1 cellular context compared by ENCODE assay signal in the genomic region with DNA sequence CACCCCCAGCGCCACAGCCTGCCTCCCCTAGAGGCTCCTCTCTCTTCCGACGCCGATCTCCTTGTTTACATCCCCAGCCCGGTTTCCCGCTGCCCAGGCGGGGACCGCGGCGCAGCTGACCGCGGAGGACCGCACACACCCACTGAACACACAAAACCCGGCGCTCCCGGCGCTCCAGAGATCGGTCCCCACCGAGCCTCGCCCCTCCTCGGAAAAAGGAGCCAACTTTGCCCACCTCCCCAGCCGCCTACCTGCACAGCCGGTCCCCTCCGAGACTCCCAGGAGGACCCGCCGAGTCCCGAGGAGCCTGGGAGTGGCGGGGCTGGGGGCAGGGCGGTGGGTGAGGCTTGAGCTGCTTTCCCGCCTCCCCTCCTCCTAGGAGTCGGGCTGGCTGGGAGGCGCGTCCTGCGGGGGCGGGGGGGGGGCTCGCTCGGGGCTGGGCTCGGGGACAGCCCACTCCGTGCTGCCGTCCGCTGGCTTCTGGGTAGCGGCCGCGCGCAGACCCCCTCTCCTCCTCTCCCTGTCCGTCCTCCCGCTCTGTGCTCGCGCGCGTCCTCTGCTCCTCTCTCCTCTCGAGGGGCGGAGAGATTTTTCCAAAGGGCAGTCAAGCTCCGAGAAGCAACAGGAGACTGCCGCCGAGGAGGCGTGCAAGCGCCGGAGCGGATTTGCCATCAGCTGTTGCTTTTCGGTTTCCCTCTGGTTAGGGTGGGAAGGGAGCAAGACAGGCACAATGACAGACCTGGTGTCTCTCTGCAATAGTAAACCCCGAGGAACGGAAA.
A peak's percentile ranks its signal among the peaks of the same experiment; 100 is the strongest.
TF ChIP-seq lines count a peak whose summit lies in the region.

A gene with protein sequence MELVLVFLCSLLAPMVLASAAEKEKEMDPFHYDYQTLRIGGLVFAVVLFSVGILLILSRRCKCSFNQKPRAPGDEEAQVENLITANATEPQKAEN (minus strand): TSS at position 318 of the 779 bp plus-strand sequence. CDS start 33,882 bp downstream, outside the sequence.

TF ChIP-seq in HEK293, 187 proteins besides CTCF, POLR2A, EP300 and RAD21 (continued from another document and continues in another):
- TF ChIP-seq, protein P1, sequence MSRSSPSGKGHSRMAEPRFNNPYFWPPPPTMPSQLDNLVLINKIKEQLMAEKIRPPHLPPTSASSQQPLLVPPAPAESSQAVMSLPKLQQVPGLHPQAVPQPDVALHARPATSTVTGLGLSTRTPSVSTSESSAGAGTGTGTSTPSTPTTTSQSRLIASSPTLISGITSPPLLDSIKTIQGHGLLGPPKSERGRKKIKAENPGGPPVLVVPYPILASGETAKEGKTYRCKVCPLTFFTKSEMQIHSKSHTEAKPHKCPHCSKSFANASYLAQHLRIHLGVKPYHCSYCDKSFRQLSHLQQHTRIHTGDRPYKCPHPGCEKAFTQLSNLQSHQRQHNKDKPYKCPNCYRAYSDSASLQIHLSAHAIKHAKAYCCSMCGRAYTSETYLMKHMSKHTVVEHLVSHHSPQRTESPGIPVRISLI (tag by site-specific recombination; IDR thresholded peaks at IDR 0.05), result no peak
- no peak for TF ChIP-seq RBAK (tag by site-specific recombination; IDR thresholded peaks at IDR 0.05)
- TF ChIP-seq ZNF529 (tag by site-specific recombination; IDR thresholded peaks at IDR 0.05; ENCODE audit: insufficient replicate concordance), result no peak
- TF ChIP-seq, protein P2, sequence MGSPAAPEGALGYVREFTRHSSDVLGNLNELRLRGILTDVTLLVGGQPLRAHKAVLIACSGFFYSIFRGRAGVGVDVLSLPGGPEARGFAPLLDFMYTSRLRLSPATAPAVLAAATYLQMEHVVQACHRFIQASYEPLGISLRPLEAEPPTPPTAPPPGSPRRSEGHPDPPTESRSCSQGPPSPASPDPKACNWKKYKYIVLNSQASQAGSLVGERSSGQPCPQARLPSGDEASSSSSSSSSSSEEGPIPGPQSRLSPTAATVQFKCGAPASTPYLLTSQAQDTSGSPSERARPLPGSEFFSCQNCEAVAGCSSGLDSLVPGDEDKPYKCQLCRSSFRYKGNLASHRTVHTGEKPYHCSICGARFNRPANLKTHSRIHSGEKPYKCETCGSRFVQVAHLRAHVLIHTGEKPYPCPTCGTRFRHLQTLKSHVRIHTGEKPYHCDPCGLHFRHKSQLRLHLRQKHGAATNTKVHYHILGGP (tag by site-specific recombination; IDR thresholded peaks at IDR 0.05), result no peak
- no peak for TF ChIP-seq ZNF549 (tag by site-specific recombination; IDR thresholded peaks at IDR 0.05)
- no peak for TF ChIP-seq ZNF114 (tag by site-specific recombination; IDR thresholded peaks at IDR 0.05)
- TF ChIP-seq KLF10 (tag by site-specific recombination; IDR thresholded peaks at IDR 0.05), result peak; percentile 88
- no peak for TF ChIP-seq ZNF624 (tag by site-specific recombination; IDR thresholded peaks at IDR 0.05)
- TF ChIP-seq TRIM28 (IDR thresholded peaks at IDR 0.05; ENCODE audit: borderline replicate concordance, low read length), result no peak
- TF ChIP-seq ZNF19 (tag by site-specific recombination; IDR thresholded peaks at IDR 0.05; ENCODE audit: low read depth), result no peak
- TF ChIP-seq KLF8 (tag by site-specific recombination; IDR thresholded peaks at IDR 0.05), result peak; percentile 41; the same call in 1 of the 2 replicates
- peak; percentile 35; the same call in 1 of the 2 replicates for TF ChIP-seq SP2 (tag by site-specific recombination; IDR thresholded peaks at IDR 0.05)
- no peak for TF ChIP-seq ZNF530 (tag by site-specific recombination; IDR thresholded peaks at IDR 0.05; ENCODE audit: low read depth)
- TF ChIP-seq ZNF585B (tag by site-specific recombination; IDR thresholded peaks at IDR 0.05), result no peak
- no peak for TF ChIP-seq ZNF600 (tag by site-specific recombination; IDR thresholded peaks at IDR 0.05)
- no peak for TF ChIP-seq YY2 (tag by site-specific recombination; IDR thresholded peaks at IDR 0.05)
- no peak for TF ChIP-seq OVOL3 (tag by site-specific recombination; IDR thresholded peaks at IDR 0.05)
- no peak for TF ChIP-seq ZNF48 (tag by site-specific recombination; IDR thresholded peaks at IDR 0.05)
- TF ChIP-seq ZNF133 (tag by site-specific recombination; IDR thresholded peaks at IDR 0.05), result no peak
- TF ChIP-seq SALL2 (tag by site-specific recombination; IDR thresholded peaks at IDR 0.05; ENCODE audit: borderline replicate concordance), result no peak
- no peak for TF ChIP-seq ZNF239 (tag by site-specific recombination; IDR thresholded peaks at IDR 0.05)
- 0 out of 2 replicates have a peak, but pooled peaks have one; percentile 16 for TF ChIP-seq ZBTB17 (tag by site-specific recombination; IDR thresholded peaks at IDR 0.05)
- TF ChIP-seq, protein P3, sequence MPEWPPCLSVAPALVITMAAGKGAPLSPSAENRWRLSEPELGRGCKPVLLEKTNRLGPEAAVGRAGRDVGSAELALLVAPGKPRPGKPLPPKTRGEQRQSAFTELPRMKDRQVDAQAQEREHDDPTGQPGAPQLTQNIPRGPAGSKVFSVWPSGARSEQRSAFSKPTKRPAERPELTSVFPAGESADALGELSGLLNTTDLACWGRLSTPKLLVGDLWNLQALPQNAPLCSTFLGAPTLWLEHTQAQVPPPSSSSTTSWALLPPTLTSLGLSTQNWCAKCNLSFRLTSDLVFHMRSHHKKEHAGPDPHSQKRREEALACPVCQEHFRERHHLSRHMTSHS (tag by site-specific recombination; IDR thresholded peaks at IDR 0.05), result no peak
- peak; percentile 58 for TF ChIP-seq ZNF341 (tag by site-specific recombination; IDR thresholded peaks at IDR 0.05; ENCODE audit: low read depth)
- TF ChIP-seq, protein P4, sequence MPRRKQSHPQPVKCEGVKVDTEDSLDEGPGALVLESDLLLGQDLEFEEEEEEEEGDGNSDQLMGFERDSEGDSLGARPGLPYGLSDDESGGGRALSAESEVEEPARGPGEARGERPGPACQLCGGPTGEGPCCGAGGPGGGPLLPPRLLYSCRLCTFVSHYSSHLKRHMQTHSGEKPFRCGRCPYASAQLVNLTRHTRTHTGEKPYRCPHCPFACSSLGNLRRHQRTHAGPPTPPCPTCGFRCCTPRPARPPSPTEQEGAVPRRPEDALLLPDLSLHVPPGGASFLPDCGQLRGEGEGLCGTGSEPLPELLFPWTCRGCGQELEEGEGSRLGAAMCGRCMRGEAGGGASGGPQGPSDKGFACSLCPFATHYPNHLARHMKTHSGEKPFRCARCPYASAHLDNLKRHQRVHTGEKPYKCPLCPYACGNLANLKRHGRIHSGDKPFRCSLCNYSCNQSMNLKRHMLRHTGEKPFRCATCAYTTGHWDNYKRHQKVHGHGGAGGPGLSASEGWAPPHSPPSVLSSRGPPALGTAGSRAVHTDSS (tag by site-specific recombination; IDR thresholded peaks at IDR 0.05), result no peak
- no peak for TF ChIP-seq ZNF350 (tag by site-specific recombination; IDR thresholded peaks at IDR 0.05)
- no peak for TF ChIP-seq ZNF660 (tag by site-specific recombination; IDR thresholded peaks at IDR 0.05)
- no peak for TF ChIP-seq ZNF140 (tag by site-specific recombination; IDR thresholded peaks at IDR 0.05)
- TF ChIP-seq, protein P5, sequence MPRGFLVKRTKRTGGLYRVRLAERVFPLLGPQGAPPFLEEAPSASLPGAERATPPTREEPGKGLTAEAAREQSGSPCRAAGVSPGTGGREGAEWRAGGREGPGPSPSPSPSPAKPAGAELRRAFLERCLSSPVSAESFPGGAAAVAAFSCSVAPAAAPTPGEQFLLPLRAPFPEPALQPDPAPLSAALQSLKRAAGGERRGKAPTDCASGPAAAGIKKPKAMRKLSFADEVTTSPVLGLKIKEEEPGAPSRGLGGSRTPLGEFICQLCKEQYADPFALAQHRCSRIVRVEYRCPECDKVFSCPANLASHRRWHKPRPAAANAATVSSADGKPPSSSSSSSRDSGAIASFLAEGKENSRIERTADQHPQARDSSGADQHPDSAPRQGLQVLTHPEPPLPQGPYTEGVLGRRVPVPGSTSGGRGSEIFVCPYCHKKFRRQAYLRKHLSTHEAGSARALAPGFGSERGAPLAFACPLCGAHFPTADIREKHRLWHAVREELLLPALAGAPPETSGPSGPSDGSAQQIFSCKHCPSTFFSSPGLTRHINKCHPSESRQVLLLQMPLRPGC (tag by site-specific recombination; IDR thresholded peaks at IDR 0.05), result no peak
- TF ChIP-seq, protein P6, sequence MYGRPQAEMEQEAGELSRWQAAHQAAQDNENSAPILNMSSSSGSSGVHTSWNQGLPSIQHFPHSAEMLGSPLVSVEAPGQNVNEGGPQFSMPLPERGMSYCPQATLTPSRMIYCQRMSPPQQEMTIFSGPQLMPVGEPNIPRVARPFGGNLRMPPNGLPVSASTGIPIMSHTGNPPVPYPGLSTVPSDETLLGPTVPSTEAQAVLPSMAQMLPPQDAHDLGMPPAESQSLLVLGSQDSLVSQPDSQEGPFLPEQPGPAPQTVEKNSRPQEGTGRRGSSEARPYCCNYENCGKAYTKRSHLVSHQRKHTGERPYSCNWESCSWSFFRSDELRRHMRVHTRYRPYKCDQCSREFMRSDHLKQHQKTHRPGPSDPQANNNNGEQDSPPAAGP (tag by site-specific recombination; IDR thresholded peaks at IDR 0.05), result peak; percentile 40
- no peak for TF ChIP-seq ZXDB (tag by site-specific recombination; IDR thresholded peaks at IDR 0.05)
- TF ChIP-seq KLF9 (tag by site-specific recombination; IDR thresholded peaks at IDR 0.05; ENCODE audit: low read depth), result peak; percentile 70
- no peak for TF ChIP-seq ZNF202 (tag by site-specific recombination; IDR thresholded peaks at IDR 0.05; ENCODE audit: borderline replicate concordance)
- TF ChIP-seq HOXA7 (CRISPR knock-in tag; IDR thresholded peaks at IDR 0.05; ENCODE audit: borderline replicate concordance), result no peak
- TF ChIP-seq, protein P7, sequence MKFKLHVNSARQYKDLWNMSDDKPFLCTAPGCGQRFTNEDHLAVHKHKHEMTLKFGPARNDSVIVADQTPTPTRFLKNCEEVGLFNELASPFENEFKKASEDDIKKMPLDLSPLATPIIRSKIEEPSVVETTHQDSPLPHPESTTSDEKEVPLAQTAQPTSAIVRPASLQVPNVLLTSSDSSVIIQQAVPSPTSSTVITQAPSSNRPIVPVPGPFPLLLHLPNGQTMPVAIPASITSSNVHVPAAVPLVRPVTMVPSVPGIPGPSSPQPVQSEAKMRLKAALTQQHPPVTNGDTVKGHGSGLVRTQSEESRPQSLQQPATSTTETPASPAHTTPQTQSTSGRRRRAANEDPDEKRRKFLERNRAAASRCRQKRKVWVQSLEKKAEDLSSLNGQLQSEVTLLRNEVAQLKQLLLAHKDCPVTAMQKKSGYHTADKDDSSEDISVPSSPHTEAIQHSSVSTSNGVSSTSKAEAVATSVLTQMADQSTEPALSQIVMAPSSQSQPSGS (tag by site-specific recombination; IDR thresholded peaks at IDR 0.05; ENCODE audit: low read depth), result no peak
- no peak for TF ChIP-seq OSR2 (tag by site-specific recombination; IDR thresholded peaks at IDR 0.05)
- no peak for TF ChIP-seq ZNF112 (tag by site-specific recombination; IDR thresholded peaks at IDR 0.05)
- no peak for TF ChIP-seq ZFP3 (tag by site-specific recombination; IDR thresholded peaks at IDR 0.05; ENCODE audit: low read depth)
- TF ChIP-seq ZSCAN16 (tag by site-specific recombination; IDR thresholded peaks at IDR 0.05), result no peak
- no peak for TF ChIP-seq ZNF670 (tag by site-specific recombination; IDR thresholded peaks at IDR 0.05; ENCODE audit: low read depth)
- TF ChIP-seq, protein P8, sequence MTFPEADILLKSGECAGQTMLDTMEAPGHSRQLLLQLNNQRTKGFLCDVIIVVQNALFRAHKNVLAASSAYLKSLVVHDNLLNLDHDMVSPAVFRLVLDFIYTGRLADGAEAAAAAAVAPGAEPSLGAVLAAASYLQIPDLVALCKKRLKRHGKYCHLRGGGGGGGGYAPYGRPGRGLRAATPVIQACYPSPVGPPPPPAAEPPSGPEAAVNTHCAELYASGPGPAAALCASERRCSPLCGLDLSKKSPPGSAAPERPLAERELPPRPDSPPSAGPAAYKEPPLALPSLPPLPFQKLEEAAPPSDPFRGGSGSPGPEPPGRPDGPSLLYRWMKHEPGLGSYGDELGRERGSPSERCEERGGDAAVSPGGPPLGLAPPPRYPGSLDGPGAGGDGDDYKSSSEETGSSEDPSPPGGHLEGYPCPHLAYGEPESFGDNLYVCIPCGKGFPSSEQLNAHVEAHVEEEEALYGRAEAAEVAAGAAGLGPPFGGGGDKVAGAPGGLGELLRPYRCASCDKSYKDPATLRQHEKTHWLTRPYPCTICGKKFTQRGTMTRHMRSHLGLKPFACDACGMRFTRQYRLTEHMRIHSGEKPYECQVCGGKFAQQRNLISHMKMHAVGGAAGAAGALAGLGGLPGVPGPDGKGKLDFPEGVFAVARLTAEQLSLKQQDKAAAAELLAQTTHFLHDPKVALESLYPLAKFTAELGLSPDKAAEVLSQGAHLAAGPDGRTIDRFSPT (tag by site-specific recombination; IDR thresholded peaks at IDR 0.05), result 0 out of 2 replicates have a peak, but pooled peaks have one; percentile 11
- TF ChIP-seq ZNF335 (tag by site-specific recombination; conservative IDR thresholded peaks at IDR 0.05), result peak; percentile 60; the same call in 1 of the 2 replicates
- TF ChIP-seq GLIS2 (tag by site-specific recombination; IDR thresholded peaks at IDR 0.05), result peak; percentile 53
- no peak for TF ChIP-seq MYNN (tag by site-specific recombination; IDR thresholded peaks at IDR 0.05; ENCODE audit: borderline replicate concordance)
- TF ChIP-seq ZBTB48 (tag by site-specific recombination; IDR thresholded peaks at IDR 0.05), result no peak
- TF ChIP-seq, protein P9, sequence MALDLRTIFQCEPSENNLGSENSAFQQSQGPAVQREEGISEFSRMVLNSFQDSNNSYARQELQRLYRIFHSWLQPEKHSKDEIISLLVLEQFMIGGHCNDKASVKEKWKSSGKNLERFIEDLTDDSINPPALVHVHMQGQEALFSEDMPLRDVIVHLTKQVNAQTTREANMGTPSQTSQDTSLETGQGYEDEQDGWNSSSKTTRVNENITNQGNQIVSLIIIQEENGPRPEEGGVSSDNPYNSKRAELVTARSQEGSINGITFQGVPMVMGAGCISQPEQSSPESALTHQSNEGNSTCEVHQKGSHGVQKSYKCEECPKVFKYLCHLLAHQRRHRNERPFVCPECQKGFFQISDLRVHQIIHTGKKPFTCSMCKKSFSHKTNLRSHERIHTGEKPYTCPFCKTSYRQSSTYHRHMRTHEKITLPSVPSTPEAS (tag by site-specific recombination; IDR thresholded peaks at IDR 0.05), result no peak
- TF ChIP-seq HOXD13 (CRISPR knock-in tag; IDR thresholded peaks at IDR 0.05; ENCODE audit: borderline replicate concordance), result no peak
- 0 out of 2 replicates have a peak, but pooled peaks have one; percentile 6 for TF ChIP-seq ZIC2 (tag by site-specific recombination; IDR thresholded peaks at IDR 0.05)
- TF ChIP-seq, protein P10, sequence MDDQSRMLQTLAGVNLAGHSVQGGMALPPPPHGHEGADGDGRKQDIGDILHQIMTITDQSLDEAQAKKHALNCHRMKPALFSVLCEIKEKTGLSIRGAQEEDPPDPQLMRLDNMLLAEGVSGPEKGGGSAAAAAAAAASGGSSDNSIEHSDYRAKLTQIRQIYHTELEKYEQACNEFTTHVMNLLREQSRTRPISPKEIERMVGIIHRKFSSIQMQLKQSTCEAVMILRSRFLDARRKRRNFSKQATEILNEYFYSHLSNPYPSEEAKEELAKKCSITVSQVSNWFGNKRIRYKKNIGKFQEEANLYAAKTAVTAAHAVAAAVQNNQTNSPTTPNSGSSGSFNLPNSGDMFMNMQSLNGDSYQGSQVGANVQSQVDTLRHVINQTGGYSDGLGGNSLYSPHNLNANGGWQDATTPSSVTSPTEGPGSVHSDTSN (CRISPR knock-in tag; IDR thresholded peaks at IDR 0.05), result no peak; the same call in 1 of the 2 replicates
